In genomic region chr1:41913025-41913424, GRCh38 we compare ENCODE assay signal across 26 cellular contexts. TPM values are rescaled to one million over a fixed set of nuclear protein-coding genes. Genes with fewer than 3 reads are reported as not detected.
DNase-seq lines count a peak whose midpoint lies in the region; ATAC-seq and TF ChIP-seq lines count a peak whose summit lies in the region.
"Had no signal": no experiment of that assay in that cellular context is flagged by ENCODE, and none has a peak within 500 bp of the region (broad histone marks: within the 10 kb centered on the region; RNA-seq: fewer than 3 reads in every experiment).

No MANE protein-coding gene starts in this region.

- ATAC-seq in natural killer cell treated with Interleukin-12 subunit alpha and Interleukin-12 subunit beta and Interleukin-15 and Interleukin-18, amount 100 ng/mL, for 72 hours, result no peak
- ATAC-seq in omental fat pad (ENCODE audit: low FRiP score), result no peak
- no peak for ATAC-seq in HG03460 (IDR thresholded peaks at IDR 0.05; ENCODE audit: unreplicated experiment)
- ATAC-seq: activated T-cell treated with anti-CD3 and anti-CD28 coated beads, Interleukin-2, amount 50 U/mL, for 4 hours; GM12878; left cardiac atrium; naive thymus-derived CD4-positive, alpha-beta T cell; pancreas had no signal

- H3K9me3 ChIP-seq in KOPT-K1 (ENCODE audit: insufficient read depth, low read length, poor library complexity, severe bottlenecking), result peaks cover 25% of the 10 kb centered on the region
- H3K9me3 ChIP-seq: BE2C, pancreas had no signal

- peak overlapping the region; percentile 87 to 94 for H3K27ac Mint-ChIP-seq in natural killer cell treated with Interleukin-12 subunit alpha and Interleukin-12 subunit beta and Interleukin-15 and Interleukin-18, amount 100 ng/mL, for 72 hours
- H3K27ac Mint-ChIP-seq: activated naive CD4-positive, alpha-beta T cell treated with anti-CD3 and anti-CD28 coated beads, Interleukin-2, amount 50 U/mL, for 24 hours had no signal

- H3K27ac ChIP-seq in KOPT-K1 (ENCODE audit: low read depth, low read length, poor library complexity, severe bottlenecking), result peak overlapping the region; percentile 94
- H3K27ac ChIP-seq: pancreas, right atrium auricular region had no signal

- no peak for TF ChIP-seq CTCF in omental fat pad (IDR thresholded peaks at IDR 0.05)

- no peaks in the 10 kb centered on the region for H3K36me3 ChIP-seq in KOPT-K1 (ENCODE audit: insufficient read depth, low read length)
- H3K36me3 ChIP-seq: BE2C, pancreas, right atrium auricular region had no signal

- no peaks in the 10 kb centered on the region for H3K27me3 Mint-ChIP-seq in natural killer cell treated with Interleukin-12 subunit alpha and Interleukin-12 subunit beta and Interleukin-15 and Interleukin-18, amount 100 ng/mL, for 72 hours
- H3K27me3 Mint-ChIP-seq: activated naive CD4-positive, alpha-beta T cell treated with anti-CD3 and anti-CD28 coated beads, Interleukin-2, amount 50 U/mL, for 24 hours had no signal

- peaks cover 75% of the 10 kb centered on the region in 2 donors for H3K4me1 Mint-ChIP-seq in natural killer cell treated with Interleukin-12 subunit alpha and Interleukin-12 subunit beta and Interleukin-15 and Interleukin-18, amount 100 ng/mL, for 72 hours (ENCODE audit: low read depth in 2 of 2)

- no peak overlapping the region for H3K4me3 Mint-ChIP-seq in natural killer cell treated with Interleukin-12 subunit alpha and Interleukin-12 subunit beta and Interleukin-15 and Interleukin-18, amount 100 ng/mL, for 72 hours
- H3K4me3 Mint-ChIP-seq: activated naive CD4-positive, alpha-beta T cell treated with anti-CD3 and anti-CD28 coated beads, Interleukin-2, amount 50 U/mL, for 24 hours; activated T-cell treated with anti-CD3 and anti-CD28 coated beads, Interleukin-2, amount 50 U/mL, for 4 hours had no signal

- peak; percentile 82 for DNase-seq in NCI-H748 (lab: John Stamatoyannopoulos, UW; ENCODE audit: unreplicated experiment)
- no peak for DNase-seq in NCI-H748 treated with DMSO at 0.1 percent for 48 hours (lab: John Stamatoyannopoulos, UW)
- DNase-seq in NCI-H526 (lab: John Stamatoyannopoulos, UW), result peak; percentile 68 to 88
- no peak for DNase-seq in natural killer cell treated with Interleukin-12 subunit alpha and Interleukin-12 subunit beta and Interleukin-15 and Interleukin-18, amount 100 ng/mL, for 72 hours (ENCODE audit: low spot score)
- no peak for DNase-seq in omental fat pad (ENCODE audit: low spot score)
- no peak for DNase-seq in NCI-H146 (lab: John Stamatoyannopoulos, UW)
- DNase-seq: activated CD4-positive, CD25-positive, alpha-beta regulatory T cell treated with anti-CD3 and anti-CD28 coated beads, Interleukin-2, amount 50 U/mL, for 72 hours; activated CD8-positive, alpha-beta memory T cell treated with anti-CD3 and anti-CD28 coated beads for 24 hours; activated T-cell treated with anti-CD3 and anti-CD28 coated beads, Interleukin-2, amount 50 U/mL, for 4 hours; aorta; BE2C; glutamatergic neuron; KBM-7; left cardiac atrium; naive thymus-derived CD4-positive, alpha-beta T cell; NCI-H187 treated with DMSO at 0.1 percent for 48 hours; NCI-H82; OCI-M1; pancreas; Right ventricle myocardium superior; trophoblast cell had no signal

- no peaks in the 10 kb centered on the region for H3K9me3 Mint-ChIP-seq in natural killer cell treated with Interleukin-12 subunit alpha and Interleukin-12 subunit beta and Interleukin-15 and Interleukin-18, amount 100 ng/mL, for 72 hours

- peaks cover 18% of the 10 kb centered on the region for H3K36me3 Mint-ChIP-seq in natural killer cell treated with Interleukin-12 subunit alpha and Interleukin-12 subunit beta and Interleukin-15 and Interleukin-18, amount 100 ng/mL, for 72 hours

RNA-seq across cellular contexts. Expression of gene HIVEP3, which starts 5.7 kb away (rescaled TPM):
- 10 to 100 TPM; 17.9 to 32.0 TPM for total RNA-seq in natural killer cell treated with Interleukin-12 subunit alpha and Interleukin-12 subunit beta and Interleukin-15 and Interleukin-18, amount 100 ng/mL, for 72 hours
- 10 to 100 TPM in 1 of 4 donors, 1 to 10 TPM in 3; 6.1 to 10.1 (median 7.8) TPM for total RNA-seq in omental fat pad

Comparison
In these comparisons a context has a peak if more than half of its experiments do, and no peak if none do; other contexts are left out.
1. DNase-seq: peak in NCI-H748 (single experiment) and NCI-H526 (2 of 2); none in NCI-H748 treated with DMSO at 0.1 percent for 48 hours (single experiment), natural killer cell treated with Interleukin-12 subunit alpha and Interleukin-12 subunit beta and Interleukin-15 and Interleukin-18, amount 100 ng/mL, for 72 hours (single experiment), omental fat pad (single experiment) and NCI-H146 (single experiment).